Comparison of ENCODE assay signal across 17 cellular contexts in the genomic region with DNA sequence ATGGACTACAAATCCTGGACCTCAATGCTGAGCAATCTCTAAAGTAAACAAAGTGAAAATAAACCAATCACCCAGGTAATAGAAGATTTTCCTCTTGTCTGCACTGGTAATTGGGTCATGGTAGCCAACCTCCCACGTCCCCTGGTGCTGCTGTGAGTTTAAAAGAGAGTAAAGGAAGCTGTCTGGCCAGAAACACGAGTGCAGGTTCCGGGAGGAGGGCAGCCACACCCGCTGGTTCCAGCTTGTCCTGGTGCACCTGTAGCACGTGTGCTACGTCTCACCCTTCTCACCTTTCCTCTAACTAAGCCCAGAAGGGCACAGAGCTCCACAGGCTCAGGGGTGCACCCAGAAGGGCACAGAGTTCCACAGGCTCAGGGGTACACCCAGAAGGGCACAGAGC. TPM values are rescaled to one million over a fixed set of nuclear protein-coding genes. Genes with fewer than 3 reads are reported as not detected.
A peak's percentile ranks its signal among the peaks of the same experiment; 100 is the strongest.
DNase-seq lines count a peak whose midpoint lies in the region; ATAC-seq and TF ChIP-seq lines count a peak whose summit lies in the region.
"Had no signal": no experiment of that assay in that cellular context is flagged by ENCODE, and none has a peak within 500 bp of the region (broad histone marks: within the 10 kb centered on the region; RNA-seq: fewer than 3 reads in every experiment).

No MANE protein-coding gene starts in this region.

- H3K27ac ChIP-seq in colonic mucosa (peak overlapping the region; percentile 49), thyroid gland (no peak overlapping the region)
- H3K27ac ChIP-seq: A549, SK-N-MC had no signal

- H3K4me1 Mint-ChIP-seq in natural killer cell treated with Interleukin-12 subunit alpha and Interleukin-12 subunit beta and Interleukin-15 and Interleukin-18, amount 100 ng/mL, for 72 hours (ENCODE audit: low read depth in 2 of 2): peaks cover 78% of the 10 kb centered on the region in 2 donors

- TF ChIP-seq CTCF in colonic mucosa (IDR thresholded peaks at IDR 0.05): no peak
- no peak for TF ChIP-seq CTCF in thyroid gland (IDR thresholded peaks at IDR 0.05)

- H3K9ac ChIP-seq in colonic mucosa (ENCODE audit: low read depth in 2 of 2, low read length in 2 of 2): no peak overlapping the region
- H3K9ac ChIP-seq: BLaER1 treated with 17β-estradiol and CSF1 and Interleukin-3, amounts not matched to agents 10 nM and 100 nM had no signal

- H3K4me3 Mint-ChIP-seq in natural killer cell treated with Interleukin-12 subunit alpha and Interleukin-12 subunit beta and Interleukin-15 and Interleukin-18, amount 100 ng/mL, for 72 hours: peak overlapping the region; percentile 48
- H3K4me3 Mint-ChIP-seq: memory B cell had no signal

- 73 to 80% methylated on average over 6 of the region's 6 CpGs for WGBS in thyroid gland, 2 donors

- no peaks in the 10 kb centered on the region for H3K27me3 Mint-ChIP-seq in natural killer cell treated with Interleukin-12 subunit alpha and Interleukin-12 subunit beta and Interleukin-15 and Interleukin-18, amount 100 ng/mL, for 72 hours
- H3K27me3 Mint-ChIP-seq: memory B cell had no signal

- intact Hi-C loops in colonic mucosa (cut with DNase I): no loop called here
- intact Hi-C loops in thyroid gland (cut with DNase I): no loop called here

- H3K4me3 ChIP-seq in colonic mucosa (no peak overlapping the region), thyroid gland (replicated peaks in 1 of 3) (no peak overlapping the region)
- H3K4me3 ChIP-seq: A549; BLaER1 treated with 17β-estradiol and CSF1 and Interleukin-3, amounts not matched to agents 10 nM and 100 nM; SK-N-MC; spleen had no signal

- H3K27me3 ChIP-seq in colonic mucosa: no peaks in the 10 kb centered on the region
- no peaks in the 10 kb centered on the region for H3K27me3 ChIP-seq in thyroid gland
- H3K27me3 ChIP-seq: BLaER1 treated with 17β-estradiol and CSF1 and Interleukin-3, amounts not matched to agents 10 nM and 100 nM; spleen had no signal

- no peaks in the 10 kb centered on the region for H3K9me3 Mint-ChIP-seq in natural killer cell treated with Interleukin-12 subunit alpha and Interleukin-12 subunit beta and Interleukin-15 and Interleukin-18, amount 100 ng/mL, for 72 hours
- H3K9me3 Mint-ChIP-seq: memory B cell had no signal

- peak; percentile 13 to 29 for DNase-seq in activated CD4-positive, alpha-beta T cell treated with anti-CD3 and anti-CD28 coated beads for 4 hours
- DNase-seq in activated CD4-positive, alpha-beta T cell treated with anti-CD3 and anti-CD28 coated beads for 48 hours: no peak
- DNase-seq in HT-29 (ENCODE audit: low spot score) (peak; percentile 43), colonic mucosa (peak; percentile 70), thyroid gland (no peak), NCI-H446 (lab: John Stamatoyannopoulos, UW) (no peak)
- no peak for DNase-seq in natural killer cell treated with Interleukin-12 subunit alpha and Interleukin-12 subunit beta and Interleukin-15 and Interleukin-18, amount 100 ng/mL, for 72 hours (ENCODE audit: low spot score)
- DNase-seq: anterior cingulate cortex, DND-41, NCI-H1436, spleen had no signal

- no peak for TF ChIP-seq POLR2A in thyroid gland (IDR thresholded peaks at IDR 0.05)

- H3K36me3 Mint-ChIP-seq in natural killer cell treated with Interleukin-12 subunit alpha and Interleukin-12 subunit beta and Interleukin-15 and Interleukin-18, amount 100 ng/mL, for 72 hours: peaks cover 27% of the 10 kb centered on the region

- no peak for ATAC-seq in natural killer cell treated with Interleukin-12 subunit alpha and Interleukin-12 subunit beta and Interleukin-15 and Interleukin-18, amount 100 ng/mL, for 72 hours
- no peak for ATAC-seq in GM21576 (IDR thresholded peaks at IDR 0.05; ENCODE audit: unreplicated experiment)
- ATAC-seq: A549, Panc1 had no signal

- H3K4me1 ChIP-seq in colonic mucosa (peaks cover 4% of the 10 kb centered on the region), thyroid gland (peaks cover 0 to 11% of the 10 kb centered on the region in 2 donors)
- H3K4me1 ChIP-seq: A549 had no signal

- H3K27ac Mint-ChIP-seq in natural killer cell treated with Interleukin-12 subunit alpha and Interleukin-12 subunit beta and Interleukin-15 and Interleukin-18, amount 100 ng/mL, for 72 hours: peak overlapping the region in 1 of 2 donors; percentile 99
- H3K27ac Mint-ChIP-seq: memory B cell had no signal

- H3K9me3 ChIP-seq in colonic mucosa (no peaks in the 10 kb centered on the region), thyroid gland (no peaks in the 10 kb centered on the region)
- H3K9me3 ChIP-seq: A549 had no signal

- H3K36me3 ChIP-seq in colonic mucosa: no peaks in the 10 kb centered on the region
- H3K36me3 ChIP-seq in thyroid gland: no peaks in the 10 kb centered on the region

RNA-seq across cellular contexts. Expression of a gene that starts 5.4 kb away (rescaled TPM):
- 31.3 and 31.4 TPM in 2 replicates for total RNA-seq in HT-29 (2014; rRNA removed; shearing (Covaris generic))
- 10 to 100 TPM; 50.3 to 54.8 TPM for total RNA-seq in colonic mucosa
- 100 to 1,000 TPM; 134 to 139 TPM for total RNA-seq in natural killer cell treated with Interleukin-12 subunit alpha and Interleukin-12 subunit beta and Interleukin-15 and Interleukin-18, amount 100 ng/mL, for 72 hours
- 1 to 10 TPM; 1.2 to 7.9 (median 2.2) TPM for total RNA-seq in thyroid gland

Comparison
In these comparisons a context has a peak if more than half of its experiments do, and no peak if none do; other contexts are left out.
1. DNase-seq: peak in activated CD4-positive, alpha-beta T cell treated with anti-CD3 and anti-CD28 coated beads for 4 hours (2 of 2), HT-29 (single experiment) and colonic mucosa (single experiment); none in activated CD4-positive, alpha-beta T cell treated with anti-CD3 and anti-CD28 coated beads for 48 hours (single experiment), natural killer cell treated with Interleukin-12 subunit alpha and Interleukin-12 subunit beta and Interleukin-15 and Interleukin-18, amount 100 ng/mL, for 72 hours (single experiment), thyroid gland (0 of 2) and NCI-H446 (0 of 2).